ENCODE assay signal across 8 cellular contexts in the genomic region with DNA sequence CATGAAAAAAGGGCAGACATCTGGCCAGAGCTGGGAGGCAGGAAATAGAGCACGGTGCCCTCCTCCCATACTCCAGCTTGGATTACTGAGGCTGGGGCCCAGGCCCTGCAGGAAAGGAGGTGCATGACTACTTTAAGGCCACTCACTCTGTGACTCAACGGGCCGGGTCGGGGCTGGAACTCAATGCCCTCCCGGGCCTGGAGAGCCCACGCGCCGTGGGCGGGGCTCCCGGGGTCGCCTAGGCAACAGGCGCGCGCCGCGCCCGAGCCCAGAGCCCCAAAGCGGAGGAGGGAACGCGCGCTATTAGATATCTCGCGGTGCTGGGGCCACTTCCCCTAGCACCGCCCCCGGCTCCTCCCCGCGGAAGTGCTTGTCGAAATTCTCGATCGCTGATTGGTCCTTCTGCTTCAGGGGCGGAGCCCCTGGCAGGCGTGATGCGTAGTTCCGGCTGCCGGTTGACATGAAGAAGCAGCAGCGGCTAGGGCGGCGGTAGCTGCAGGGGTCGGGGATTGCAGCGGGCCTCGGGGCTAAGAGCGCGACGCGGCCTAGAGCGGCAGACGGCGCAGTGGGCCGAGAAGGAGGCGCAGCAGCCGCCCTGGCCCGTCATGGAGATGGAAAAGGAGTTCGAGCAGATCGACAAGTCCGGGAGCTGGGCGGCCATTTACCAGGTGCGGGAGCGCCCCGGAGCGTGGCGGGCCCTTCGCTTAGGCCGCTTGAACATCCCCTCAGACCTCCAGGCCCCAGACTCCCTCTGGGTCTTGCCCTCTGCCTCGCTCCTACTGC. TPM values are rescaled to one million over a fixed set of nuclear protein-coding genes. Genes with fewer than 3 reads are reported as not detected.
DNase-seq lines count a peak whose midpoint lies in the region; ATAC-seq and TF ChIP-seq lines count a peak whose summit lies in the region.

A gene (plus strand): TSS at position 461 of the 783 bp plus-strand sequence. CDS start 145 bp downstream, at position 606.

- H3K4me3 Mint-ChIP-seq in T-helper 17 cell, result peak within 1 kb of the TSS; percentile 100

- peaks cover 56% of the 10 kb centered on the region for H3K4me1 ChIP-seq in left ventricle myocardium inferior
- H3K4me1 ChIP-seq in prostate gland (replicated peaks), result peaks cover 3% of the 10 kb centered on the region
- peaks cover 2% of the 10 kb centered on the region for H3K4me1 ChIP-seq in urinary bladder (ENCODE audit: insufficient read depth)

- ATAC-seq in HG02884 (IDR thresholded peaks at IDR 0.05; ENCODE audit: unreplicated experiment) (peak; percentile 84), T-helper 17 cell (peak; percentile 95)

- peak within 1 kb of the TSS; percentile 93 for H3K27ac ChIP-seq in left ventricle myocardium inferior (replicated peaks)
- H3K27ac ChIP-seq in prostate gland, result peak within 1 kb of the TSS; percentile 81 to 89
- H3K27ac ChIP-seq in urinary bladder (ENCODE audit: low read depth), result peak within 1 kb of the TSS; percentile 87

- H3K36me3 ChIP-seq in left ventricle myocardium inferior (no peaks in the 10 kb centered on the region), prostate gland (no peaks in the 10 kb centered on the region), urinary bladder (ENCODE audit: insufficient read depth) (no peaks in the 10 kb centered on the region)

- H3K4me1 Mint-ChIP-seq in T-helper 17 cell, result peaks cover 41% of the 10 kb centered on the region

- no peaks in the 10 kb centered on the region for H3K9me3 ChIP-seq in T-helper 17 cell (ENCODE audit: control insufficient read depth, low read length, poor library complexity, severe bottlenecking)
- no peaks in the 10 kb centered on the region for H3K9me3 ChIP-seq in left ventricle myocardium inferior (replicated peaks)
- H3K9me3 ChIP-seq in prostate gland, result no peaks in the 10 kb centered on the region

- 0% methylated on average over 36 of the region's 64 CpGs for WGBS in prostate gland
- WGBS in urinary bladder, result under 1% methylated on average over 64 of the region's 64 CpGs

- intact Hi-C loops in left ventricle myocardium inferior (cut with micrococcal nuclease), result loop anchor here (10.0 kb wide), 1 partner anchor 65 kb away; no protein-coding TSS in a partner anchor
- intact Hi-C loops in prostate gland (cut with DNase I), result loop anchor here (5.0 kb wide), 1 partner anchor 62 kb away; no protein-coding TSS in a partner anchor

- H3K4me3 ChIP-seq in left ventricle myocardium inferior (peak within 1 kb of the TSS; percentile 100), prostate gland (peak within 1 kb of the TSS; percentile 86 to 100), urinary bladder (ENCODE audit: low read depth, low read length) (peak within 1 kb of the TSS; percentile 92)

- TF ChIP-seq CTCF in GM13977 (IDR thresholded peaks at IDR 0.05; ENCODE audit: extremely low read depth, insufficient read depth, missing control alignments), result no peak
- peak; percentile 16 for TF ChIP-seq CTCF in left ventricle myocardium inferior (IDR thresholded peaks at IDR 0.05; ENCODE audit: borderline replicate concordance)
- peak in 1 of 4 experiments; percentile 29 for TF ChIP-seq CTCF in prostate gland (IDR thresholded peaks at IDR 0.05)

- no peaks in the 10 kb centered on the region for H3K27me3 Mint-ChIP-seq in T-helper 17 cell

- DNase-seq in GM13977 (ENCODE audit: low spot score) (peak; percentile 96), NCI-H1694 treated with DMSO at 0.1 percent for 48 hours (lab: John Stamatoyannopoulos, UW) (peak; percentile 94), T-helper 17 cell (peak; percentile 98 to 99 (median 98)), amygdala (lab: John Stamatoyannopoulos, UW) (peak; percentile 77 to 99 (median 96)), left ventricle myocardium inferior (peak; percentile 99), prostate gland (ENCODE audit: low spot score) (peak; percentile 98)

- in situ Hi-C loops in GM13977 (cut with MboI; ENCODE audit: low pct_unique_long_range_greater_than_20kb, low sequenced_read_pairs, unreplicated experiment), result loop anchor here (10.0 kb wide), 1 partner anchor 65 kb away; no protein-coding TSS in a partner anchor

- H3K27me3 ChIP-seq in left ventricle myocardium inferior (ENCODE audit: low read depth) (no peaks in the 10 kb centered on the region), prostate gland (replicated peaks; ENCODE audit: insufficient read depth) (no peaks in the 10 kb centered on the region)

- H3K36me3 Mint-ChIP-seq in T-helper 17 cell (ENCODE audit: low read depth), result peaks cover 6% of the 10 kb centered on the region

- peak; percentile 99 for TF ChIP-seq POLR2A in prostate gland (IDR thresholded peaks at IDR 0.05)

- peak within 1 kb of the TSS; percentile 99 for H3K27ac Mint-ChIP-seq in T-helper 17 cell

RNA-seq across cellular contexts. Expression of the gene that starts here (rescaled TPM):
- total RNA-seq in T-helper 17 cell (10 to 100 TPM; 65.5 to 67.7 TPM), left ventricle myocardium inferior (25.7 TPM), prostate gland (10 to 100 TPM; 28.5 to 46.6 TPM), urinary bladder (15.0 TPM)
- polyA plus RNA-seq in urinary bladder, result 26.4 TPM

Comparison
In these comparisons a context has a peak if more than half of its experiments do, and no peak if none do; other contexts are left out.
1. Peak in every context shown above with its lines: DNase-seq, ATAC-seq, H3K4me3 ChIP-seq and H3K27ac ChIP-seq.